14 cellular contexts compared by ENCODE assay signal in the genomic region with DNA sequence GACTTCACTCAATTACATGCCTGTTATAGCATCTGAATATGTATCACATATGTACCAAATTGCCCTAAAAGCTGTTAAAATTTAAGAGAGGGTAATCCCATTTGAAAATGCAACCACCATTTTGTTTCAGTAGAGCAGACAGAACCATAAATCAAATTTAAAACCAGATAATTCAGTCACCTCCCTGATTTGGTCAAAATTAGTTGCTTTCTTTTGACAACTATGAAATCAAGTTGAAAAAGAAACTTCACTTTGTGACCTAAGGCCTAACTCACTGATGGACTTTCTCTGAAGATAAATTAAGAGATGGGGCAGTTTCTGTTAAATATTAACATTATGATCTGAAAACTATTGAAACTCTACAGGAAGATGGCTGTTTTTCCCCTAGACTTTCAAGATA.
"Had no signal": no experiment of that assay in that cellular context is flagged by ENCODE, and none has a peak within 500 bp of the region (broad histone marks: within the 10 kb centered on the region; RNA-seq: fewer than 3 reads in every experiment).

No MANE protein-coding gene starts in this region.

- H3K4me3 ChIP-seq: esophagus muscularis mucosa, left lung, ovary, smooth muscle cell had no signal

- ATAC-seq: activated CD4-positive, CD25-positive, alpha-beta regulatory T cell treated with anti-CD3 and anti-CD28 coated beads, Interleukin-2, amount 50 U/mL, for 24 hours; activated naive CD4-positive, alpha-beta T cell treated with anti-CD3 and anti-CD28 coated beads, Interleukin-2, amount 50 U/mL, for 72 hours; stimulated activated effector memory CD8-positive, alpha-beta T cell treated with anti-CD3 and anti-CD28 coated beads, Interleukin-12 subunit alpha, Interleukin-12 subunit beta, amount 100 ng/mL, for 72 hours had no signal

- H3K36me3 ChIP-seq: ovary had no signal

- H3K9me3 ChIP-seq: esophagus muscularis mucosa, left lung, ovary had no signal

- DNase-seq: activated effector memory CD4-positive, alpha-beta T cell treated with anti-CD3 and anti-CD28 coated beads, Interleukin-2, amount 50 U/mL, for 16 hours; activated T-cell treated with anti-CD3 and anti-CD28 coated beads, Interleukin-2, amount 50 U/mL, for 1 hour; left lung; mesendoderm; nephron progenitor cell; ovary; retina; trophoblast cell had no signal

- H3K27ac Mint-ChIP-seq: activated naive CD4-positive, alpha-beta T cell treated with anti-CD3 and anti-CD28 coated beads, Interleukin-2, amount 50 U/mL, for 72 hours; stimulated activated effector memory CD8-positive, alpha-beta T cell treated with anti-CD3 and anti-CD28 coated beads, Interleukin-12 subunit alpha, Interleukin-12 subunit beta, amount 100 ng/mL, for 72 hours had no signal

- H3K27ac ChIP-seq: esophagus muscularis mucosa, ovary had no signal

- H3K27me3 ChIP-seq: esophagus muscularis mucosa, left lung, ovary had no signal

- H3K9me3 Mint-ChIP-seq: activated naive CD4-positive, alpha-beta T cell treated with anti-CD3 and anti-CD28 coated beads, Interleukin-2, amount 50 U/mL, for 72 hours; nephron progenitor cell; stimulated activated effector memory CD8-positive, alpha-beta T cell treated with anti-CD3 and anti-CD28 coated beads, Interleukin-12 subunit alpha, Interleukin-12 subunit beta, amount 100 ng/mL, for 72 hours had no signal

- FAIRE-seq: bronchial epithelial cell had no signal

- H3K4me3 Mint-ChIP-seq: nephron progenitor cell; stimulated activated effector memory CD8-positive, alpha-beta T cell treated with anti-CD3 and anti-CD28 coated beads, Interleukin-12 subunit alpha, Interleukin-12 subunit beta, amount 100 ng/mL, for 72 hours had no signal
